20 cellular contexts compared by ENCODE assay signal in the genomic region with DNA sequence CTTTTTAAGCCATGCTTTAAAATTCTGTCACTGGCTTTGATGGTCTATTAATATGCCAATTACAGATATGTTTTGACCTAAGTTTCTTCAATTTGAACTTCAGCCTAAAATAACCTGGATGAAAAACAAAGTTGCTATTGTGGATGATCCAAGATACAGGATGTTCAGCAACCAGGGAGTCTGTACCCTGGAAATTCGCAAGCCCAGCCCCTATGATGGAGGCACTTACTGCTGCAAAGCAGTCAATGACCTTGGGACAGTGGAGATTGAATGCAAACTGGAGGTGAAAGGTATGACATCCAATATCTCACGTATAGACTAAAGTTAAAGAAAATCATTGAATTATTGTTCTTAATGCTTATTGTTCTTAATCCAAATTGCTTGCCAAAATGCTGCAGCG. TPM values are rescaled to one million over a fixed set of nuclear protein-coding genes. Genes with fewer than 3 reads are reported as not detected.
A peak's percentile ranks its signal among the peaks of the same experiment; 100 is the strongest.
DNase-seq lines count a peak whose midpoint lies in the region; ATAC-seq, FAIRE-seq and TF ChIP-seq lines count a peak whose summit lies in the region.
"Had no signal": no experiment of that assay in that cellular context is flagged by ENCODE, and none has a peak within 500 bp of the region (broad histone marks: within the 10 kb centered on the region; RNA-seq: fewer than 3 reads in every experiment).

No MANE protein-coding gene starts in this region.

- H3K4me3 ChIP-seq in K562 (no peak overlapping the region), heart left ventricle (peak overlapping the region in 2 of 12 donors; percentile 14 to 24), right atrium auricular region (peak overlapping the region in 1 of 2 donors; percentile 20), gastrocnemius medialis (no peak overlapping the region), spleen (no peak overlapping the region)

- H3K4me2 ChIP-seq in K562 (ENCODE audit: insufficient read depth, low read length): no peak overlapping the region

- POLR2A ChIA-PET in K562 (lab: Yijun Ruan, JAX): no interaction called here

- 24% methylated on average over 3 of the region's 3 CpGs for WGBS in K562 (ENCODE audit: insufficient coverage, low coverage, missing lambda C conversion rate)
- 46 to 66% (median 53%) methylated on average over 3 of the region's 3 CpGs for WGBS in heart left ventricle, 4 donors
- WGBS in spleen, 5 donors: 80 to 85% (median 80%) methylated on average over 3 of the region's 3 CpGs

- no peak for FAIRE-seq in K562 (lab: Jason Lieb, UNC)
- FAIRE-seq: A204.1, D721Med, GM12892, H1 had no signal

- no peak overlapping the region for H3K9ac ChIP-seq in K562 (ENCODE audit: insufficient read depth in 1 of 2, low read depth in 2 of 2, low read length in 2 of 2)

- intact Hi-C loops in K562 (cut with micrococcal nuclease): no loop called here
- intact Hi-C loops in heart left ventricle (cut with DNase I): loop anchor here in 2 of 10 donors (2.0 kb wide), 1 partner anchor 17 kb away; the partner anchor contains the start of gene CHPT1 (in 2 of the 2)
- intact Hi-C loops in gastrocnemius medialis (cut with DNase I; ENCODE audit: low total_unique reads): no loop called here
- intact Hi-C loops in spleen (cut with DNase I; ENCODE audit: low total_unique reads): no loop called here

- ATAC-seq in K562 (0 out of 3 replicates have a peak, but pooled peaks have one; percentile 33), heart left ventricle (peak; percentile 84 to 96 (median 90)), gastrocnemius medialis (peak; percentile 20 to 41), HG03280 (IDR thresholded peaks at IDR 0.05; ENCODE audit: unreplicated experiment) (no peak)
- ATAC-seq: CD8-positive, alpha-beta T cell had no signal

- no peaks in the 10 kb centered on the region for H3K36me3 ChIP-seq in K562 (ENCODE audit: control insufficient read depth, insufficient read depth, low read length)
- no peaks in the 10 kb centered on the region for H3K36me3 ChIP-seq in heart left ventricle
- no peaks in the 10 kb centered on the region for H3K36me3 ChIP-seq in right atrium auricular region
- peaks cover 0 to 91% of the 10 kb centered on the region in 2 donors for H3K36me3 ChIP-seq in gastrocnemius medialis
- H3K36me3 ChIP-seq in spleen: no peaks in the 10 kb centered on the region
- H3K36me3 ChIP-seq: BE2C had no signal

- TF ChIP-seq POLR2A in K562 (conservative IDR thresholded peaks at IDR 0.05): no peak
- TF ChIP-seq POLR2A in heart left ventricle (IDR thresholded peaks at IDR 0.05): no peak
- no peak for TF ChIP-seq POLR2A in gastrocnemius medialis (IDR thresholded peaks at IDR 0.05)
- no peak for TF ChIP-seq POLR2A in spleen (IDR thresholded peaks at IDR 0.05)

- no peaks in the 10 kb centered on the region for H3K9me1 ChIP-seq in K562 (ENCODE audit: control insufficient read depth, insufficient read depth, low read length)

- TF ChIP-seq EP300 in K562 (IDR thresholded peaks at IDR 0.05; ENCODE audit: low read length): no peak

- H3K27ac ChIP-seq in K562 (ENCODE audit: extremely low read depth, low read depth, low read length) (no peak overlapping the region), heart left ventricle (peak overlapping the region in 10 of 12 donors; percentile 4 to 81 (median 50)), right atrium auricular region (peak overlapping the region; percentile 47 to 79), gastrocnemius medialis (peak overlapping the region; percentile 27 to 76 (median 58)), spleen (no peak overlapping the region)
- H3K27ac ChIP-seq: C4-2B, HL-60 had no signal

- BruUV-seq in K562 (replicated peaks; lab: Mats Ljungman, UMichigan): no TSS peak

- H3K4me1 ChIP-seq in K562 (replicated peaks in 1 of 2; ENCODE audit: control insufficient read depth in 2 of 2, insufficient read depth in 2 of 2, low read length in 2 of 2) (no peaks in the 10 kb centered on the region), heart left ventricle (peaks cover 0 to 10% (median 3%) of the 10 kb centered on the region in 12 donors), right atrium auricular region (peaks cover 0 to 6% of the 10 kb centered on the region in 2 donors), gastrocnemius medialis (peaks cover 13 to 26% of the 10 kb centered on the region in 2 donors), spleen (no peaks in the 10 kb centered on the region)
- H3K4me1 ChIP-seq: BE2C had no signal

- TF ChIP-seq RAD21 in K562 (CRISPR knock-in tag; conservative IDR thresholded peaks at IDR 0.05 in 1 of 2, IDR thresholded peaks at IDR 0.05 in 1 of 2): no peak

- DNase-seq in K562 (ENCODE audit: extremely low read depth in 1 of 4, low spot score in 3 of 4): no peak
- DNase-seq in heart left ventricle: peak in 1 of 5 donors; percentile 31
- no peak for DNase-seq in right atrium auricular region (ENCODE audit: low spot score)
- no peak for DNase-seq in gastrocnemius medialis
- DNase-seq in spleen: no peak
- no peak for DNase-seq in GM19240 (ENCODE audit: insufficient read length, low spot score)
- DNase-seq: BE2C; CD8-positive, alpha-beta T cell; COR-L47; DND-41; GDM1; HCEC 1CT; HFFc6 had no signal

- no peaks in the 10 kb centered on the region for H3K9me3 ChIP-seq in K562 (replicated peaks; ENCODE audit: control insufficient read depth, insufficient read depth, low read depth, low read length)
- H3K9me3 ChIP-seq in heart left ventricle: no peaks in the 10 kb centered on the region
- H3K9me3 ChIP-seq in right atrium auricular region: no peaks in the 10 kb centered on the region
- H3K9me3 ChIP-seq in gastrocnemius medialis: no peaks in the 10 kb centered on the region
- H3K9me3 ChIP-seq in spleen: no peaks in the 10 kb centered on the region
- H3K9me3 ChIP-seq: BE2C had no signal

- TF ChIP-seq CTCF in K562 (IDR thresholded peaks at IDR 0.05 in 2 of 3, conservative IDR thresholded peaks at IDR 0.05 in 1 of 3; ENCODE audit: insufficient read depth in 2 of 3, low read depth in 1 of 3, low read length in 3 of 3) (no peak), heart left ventricle (IDR thresholded peaks at IDR 0.05) (no peak), right atrium auricular region (IDR thresholded peaks at IDR 0.05) (no peak), gastrocnemius medialis (IDR thresholded peaks at IDR 0.05 in 4 of 5, conservative IDR thresholded peaks at IDR 0.05 in 1 of 5) (no peak), spleen (IDR thresholded peaks at IDR 0.05 in 8 of 11, conservative IDR thresholded peaks at IDR 0.05 in 3 of 11) (no peak)

- H4K20me1 ChIP-seq in K562 (replicated peaks; ENCODE audit: control insufficient read depth, insufficient read depth, low read length): no peaks in the 10 kb centered on the region

- H3K79me2 ChIP-seq in K562 (ENCODE audit: control insufficient read depth, insufficient read depth, low read length): no peaks in the 10 kb centered on the region

- in situ Hi-C loops in K562 (cut with MboI): no loop called here
- in situ Hi-C loops in gastrocnemius medialis (cut with MboI; ENCODE audit: low sequenced_read_pairs in 4 of 4): no loop called here

- H3K27me3 ChIP-seq in K562 (ENCODE audit: control insufficient read depth in 2 of 2, insufficient read depth in 2 of 2, low read length in 2 of 2): no peaks in the 10 kb centered on the region; a peak in 1 of 5 replicates
- no peaks in the 10 kb centered on the region for H3K27me3 ChIP-seq in heart left ventricle
- H3K27me3 ChIP-seq in right atrium auricular region: no peaks in the 10 kb centered on the region
- H3K27me3 ChIP-seq in gastrocnemius medialis: no peaks in the 10 kb centered on the region
- H3K27me3 ChIP-seq in spleen (replicated peaks in 1 of 7): no peaks in the 10 kb centered on the region
- H3K27me3 ChIP-seq: BE2C had no signal

- H2AFZ ChIP-seq in K562 (ENCODE audit: low read depth, low read length): no peak overlapping the region

- CTCF ChIA-PET in K562 (lab: Yijun Ruan, JAX; ENCODE audit: low intra/inter-chr PET ratio): no interaction called here

RNA-seq across cellular contexts. Expression of gene CHPT1, which starts 17.2 kb away (rescaled TPM):
- total RNA-seq in K562 (2011; cell fraction: chromatin; rRNA removed; ENCODE audit: low replicate concordance): 54.6 and 85.9 TPM in 2 replicates
- 78.3 and 80.9 TPM in 2 replicates for total RNA-seq in K562 (2011; cell fraction: nucleolus; rRNA removed)
- 85.9 and 96.9 TPM in 2 replicates for total RNA-seq in K562 (2011; cell fraction: nucleoplasm; rRNA removed)
- total RNA-seq in K562 (2014; rRNA removed): 170 and 210 TPM in 2 replicates
- total RNA-seq in K562 (2014; rRNA removed; fragmentation: Illumina TruSeq; extraction: Trizol): 112 and 123 TPM in 2 replicates
- total RNA-seq in K562 (2015; rRNA removed; fragmentation: Illumina TruSeq; extraction: Trizol): 75.4 and 75.5 TPM in 2 replicates
- 95.0 and 103 TPM in 2 replicates for total RNA-seq in K562 (2021)
- 66.5 and 91.9 TPM in 2 replicates for polyA plus RNA-seq in K562 (2011; rRNA removed)
- polyA plus RNA-seq in K562 (2011; cell fraction: cytosol; rRNA removed): 47.4 and 49.6 TPM in 2 replicates
- 42.3 and 43.3 TPM in 2 replicates for polyA plus RNA-seq in K562 (2011; cell fraction: nucleus; rRNA removed)
- polyA plus RNA-seq in K562 (2012): 75.7 and 82.7 TPM in 2 replicates
- 62.8 and 69.4 TPM in 2 replicates for polyA plus RNA-seq in K562 (2014; fragmentation: Illumina TruSeq; extraction: Trizol)
- 10 to 100 TPM; 15.3 to 24.3 TPM for polyA plus RNA-seq in K562 (2014; fragmentation: Nextera tagmentation; extraction: Ambion mirVana)
- 92.5 and 111 TPM in 2 replicates for polyA plus RNA-seq in K562 (2014; rRNA removed)
- 32.0 and 33.2 TPM in 2 replicates for polyA minus RNA-seq in K562 (2011; rRNA and poly(A)+ RNA removed)
- 25.0 and 28.9 TPM in 2 replicates for polyA minus RNA-seq in K562 (2011; cell fraction: cytosol; rRNA and poly(A)+ RNA removed)
- polyA minus RNA-seq in K562 (2011; cell fraction: nucleus; rRNA and poly(A)+ RNA removed): 58.8 and 71.3 TPM in 2 replicates
- 100 to 1,000 TPM in 4 of 9 donors, 10 to 100 TPM in 5; 84.2 to 208 (median 98.9) TPM for total RNA-seq in heart left ventricle
- polyA plus RNA-seq in heart left ventricle: 100 to 1,000 TPM in 1 of 2 donors, 10 to 100 TPM in 1; 73.5 to 170 TPM
- total RNA-seq in right atrium auricular region: 100 to 1,000 TPM in 1 of 2 donors, 10 to 100 TPM in 1; 97.9 to 137 TPM
- total RNA-seq in gastrocnemius medialis: 10 to 100 TPM; 32.3 to 67.3 (median 36.1) TPM
- 100 to 1,000 TPM in 2 of 7 donors, 10 to 100 TPM in 5; 42.4 to 115 (median 47.8) TPM for total RNA-seq in spleen
- polyA plus RNA-seq in spleen: 10 to 100 TPM; 26.8 to 34.3 (median 30.4) TPM

RNA-seq across cellular contexts. Expression of gene SYCP3, which starts 59.0 kb away (rescaled TPM):
- total RNA-seq in K562 (2011; cell fraction: chromatin; rRNA removed; ENCODE audit: low replicate concordance): 0.35 and 0.97 TPM in 2 replicates
- 0.33 TPM in 1 of 2 replicates, not detected in the other for total RNA-seq in K562 (2011; cell fraction: nucleolus; rRNA removed)
- total RNA-seq in K562 (2011; cell fraction: nucleoplasm; rRNA removed): 0.37 and 0.46 TPM in 2 replicates
- 0.37 TPM in 1 of 2 replicates, not detected in the other for total RNA-seq in K562 (2014; rRNA removed)
- total RNA-seq in K562 (2014; rRNA removed; fragmentation: Illumina TruSeq; extraction: Trizol): 0.15 TPM in 1 of 2 replicates, not detected in the other
- 0.22 TPM in 1 of 2 replicates, not detected in the other for total RNA-seq in K562 (2015; rRNA removed; fragmentation: Illumina TruSeq; extraction: Trizol)
- not detected in 2 replicates for total RNA-seq in K562 (2021)
- 0.11 and 0.16 TPM in 2 replicates for polyA plus RNA-seq in K562 (2011; rRNA removed)
- not detected in 2 replicates for polyA plus RNA-seq in K562 (2011; cell fraction: cytosol; rRNA removed)
- 0.10 and 0.11 TPM in 2 replicates for polyA plus RNA-seq in K562 (2011; cell fraction: nucleus; rRNA removed)
- polyA plus RNA-seq in K562 (2012): 0.16 and 0.29 TPM in 2 replicates
- not detected in 2 replicates for polyA plus RNA-seq in K562 (2014; fragmentation: Illumina TruSeq; extraction: Trizol)
- polyA plus RNA-seq in K562 (2014; fragmentation: Nextera tagmentation; extraction: Ambion mirVana): under 1 TPM; 0.25 TPM
- polyA plus RNA-seq in K562 (2014; rRNA removed): not detected in 2 replicates
- 0.15 TPM in 1 of 2 replicates, not detected in the other for polyA minus RNA-seq in K562 (2011; rRNA and poly(A)+ RNA removed)
- not detected in 2 replicates for polyA minus RNA-seq in K562 (2011; cell fraction: cytosol; rRNA and poly(A)+ RNA removed)
- polyA minus RNA-seq in K562 (2011; cell fraction: nucleus; rRNA and poly(A)+ RNA removed): 0.11 and 0.13 TPM in 2 replicates
- total RNA-seq in heart left ventricle: not detected
- polyA plus RNA-seq in heart left ventricle: under 1 TPM in 1 of 2 donors, not detected in 1; 0.04 TPM
- not detected for total RNA-seq in right atrium auricular region
- total RNA-seq in gastrocnemius medialis: under 1 TPM in 1 of 4 donors, not detected in 3; 0.66 TPM
- 1 to 10 TPM in 2 of 7 donors, under 1 TPM in 5; 0.23 to 3.5 (median 0.39) TPM for total RNA-seq in spleen
- under 1 TPM; 0.23 to 0.64 (median 0.48) TPM for polyA plus RNA-seq in spleen
- total RNA-seq: HFFc6 had no signal

Comparison
In these comparisons a context has a peak if more than half of its experiments do, and no peak if none do; other contexts are left out.
1. H3K27ac ChIP-seq: peak in heart left ventricle (10 of 12), right atrium auricular region (2 of 2) and gastrocnemius medialis (4 of 4); none in K562 (single experiment) and spleen (0 of 8).